ENCODE assay signal across 1 cellular context in genomic region chr10:94545277-94546057, GRCh38.
TF ChIP-seq lines count a peak whose summit lies in the region.

Gene HELLS (plus strand): TSS chr10:94545788. CDS start chr10:94545922, 134 bp downstream.

TF ChIP-seq in HepG2, 621 proteins besides CTCF, POLR2A, EP300 and RAD21 (continued from another document and continues in another):
- TF ChIP-seq PLSCR1 (CRISPR knock-in tag; IDR thresholded peaks at IDR 0.05; ENCODE audit: borderline replicate concordance) (0 out of 2 replicates have a peak, but pooled peaks have one; percentile 63), ZBTB14 (CRISPR knock-in tag; IDR thresholded peaks at IDR 0.05) (no peak), KDM5B (CRISPR knock-in tag; IDR thresholded peaks at IDR 0.05; ENCODE audit: borderline replicate concordance) (peak; percentile 49; the same call in 1 of the 2 replicates), ZBTB25 (CRISPR knock-in tag; IDR thresholded peaks at IDR 0.05) (no peak), SYNCRIP (IDR thresholded peaks at IDR 0.05; ENCODE audit: insufficient read depth, low read depth, low read length) (no peak), ATF2 (CRISPR knock-in tag; IDR thresholded peaks at IDR 0.05) (no peak), ZMYM3 (CRISPR knock-in tag; IDR thresholded peaks at IDR 0.05) (no peak), BCL6 (CRISPR knock-in tag; IDR thresholded peaks at IDR 0.05) (0 out of 2 replicates have a peak, but pooled peaks have one; percentile 29), ZBTB7A (CRISPR knock-in tag; IDR thresholded peaks at IDR 0.05) (no peak), ZNF207 (IDR thresholded peaks at IDR 0.05; ENCODE audit: borderline replicate concordance) (no peak), ZFY (CRISPR knock-in tag; IDR thresholded peaks at IDR 0.05) (peak; percentile 72), ZNF780A (CRISPR knock-in tag; IDR thresholded peaks at IDR 0.05) (no peak), PATZ1 (CRISPR knock-in tag; IDR thresholded peaks at IDR 0.05) (peak; percentile 38; the same call in 1 of the 2 replicates), RARA (CRISPR knock-in tag; IDR thresholded peaks at IDR 0.05) (no peak), ZC3H4 (CRISPR knock-in tag; IDR thresholded peaks at IDR 0.05; ENCODE audit: borderline replicate concordance) (no peak), ZNF263 (CRISPR knock-in tag; IDR thresholded peaks at IDR 0.05) (no peak), ZZZ3 (CRISPR knock-in tag; IDR thresholded peaks at IDR 0.05; ENCODE audit: borderline replicate concordance) (no peak; the same call in 1 of the 2 replicates), PLRG1 (conservative IDR thresholded peaks at IDR 0.05) (no peak), NCOA2 (CRISPR knock-in tag; IDR thresholded peaks at IDR 0.05) (no peak), ZNF546 (CRISPR knock-in tag; conservative IDR thresholded peaks at IDR 0.05) (no peak; the same call in 1 of the 2 replicates), ZNF781 (CRISPR knock-in tag; IDR thresholded peaks at IDR 0.05; ENCODE audit: borderline replicate concordance, not compliant biosample characterization) (peak; percentile 53), ZBTB38 (CRISPR knock-in tag; IDR thresholded peaks at IDR 0.05) (peak; percentile 11; the same call in 1 of the 2 replicates), RAD51 (IDR thresholded peaks at IDR 0.05; ENCODE audit: borderline replicate concordance) (no peak), ZNF788 (CRISPR knock-in tag; IDR thresholded peaks at IDR 0.05; ENCODE audit: borderline replicate concordance) (no peak), ZNF383 (CRISPR knock-in tag; IDR thresholded peaks at IDR 0.05; ENCODE audit: borderline replicate concordance) (no peak), ZNF644 (CRISPR knock-in tag; IDR thresholded peaks at IDR 0.05; ENCODE audit: low read depth) (no peak), ZSCAN25 (CRISPR knock-in tag; IDR thresholded peaks at IDR 0.05) (no peak), HIC2 (CRISPR knock-in tag; IDR thresholded peaks at IDR 0.05; ENCODE audit: low read depth) (no peak), ZNF280B (CRISPR knock-in tag; IDR thresholded peaks at IDR 0.05; ENCODE audit: borderline replicate concordance) (no peak), SMARCE1 (IDR thresholded peaks at IDR 0.05; ENCODE audit: borderline replicate concordance) (no peak), TARDBP (CRISPR knock-in tag; IDR thresholded peaks at IDR 0.05) (no peak), ZNF30 (CRISPR knock-in tag; IDR thresholded peaks at IDR 0.05) (no peak), ZSCAN9 (CRISPR knock-in tag; IDR thresholded peaks at IDR 0.05; ENCODE audit: borderline replicate concordance) (no peak), ZNF772 (CRISPR knock-in tag; IDR thresholded peaks at IDR 0.05) (no peak; the same call in 1 of the 2 replicates), ZNF501 (CRISPR knock-in tag; IDR thresholded peaks at IDR 0.05) (no peak; the same call in 1 of the 2 replicates), GRHL1 (CRISPR knock-in tag; conservative IDR thresholded peaks at IDR 0.05) (no peak), MLX (CRISPR knock-in tag; IDR thresholded peaks at IDR 0.05) (no peak), ZBTB1 (CRISPR knock-in tag; IDR thresholded peaks at IDR 0.05; ENCODE audit: borderline replicate concordance) (no peak), POLR2AphosphoS2 (IDR thresholded peaks at IDR 0.05; ENCODE audit: low read depth, low read length) (no peak), CEBPB (IDR thresholded peaks at IDR 0.05; ENCODE audit: borderline replicate concordance, low read depth, low read length) (no peak), RELA (CRISPR knock-in tag; IDR thresholded peaks at IDR 0.05) (no peak), TOE1 (CRISPR knock-in tag; IDR thresholded peaks at IDR 0.05) (no peak), ZNF205 (CRISPR knock-in tag; IDR thresholded peaks at IDR 0.05) (no peak), ZNF570 (CRISPR knock-in tag; IDR thresholded peaks at IDR 0.05; ENCODE audit: borderline replicate concordance) (no peak), ZNF556 (CRISPR knock-in tag; IDR thresholded peaks at IDR 0.05; ENCODE audit: borderline replicate concordance) (0 out of 2 replicates have a peak, but pooled peaks have one; percentile 43), RBM39 (IDR thresholded peaks at IDR 0.05; ENCODE audit: low read depth, low read length, poor library complexity, severe bottlenecking) (peak; percentile 45), REPIN1 (CRISPR knock-in tag; IDR thresholded peaks at IDR 0.05; ENCODE audit: borderline replicate concordance, low read depth) (no peak)
- TF ChIP-seq, protein P1, sequence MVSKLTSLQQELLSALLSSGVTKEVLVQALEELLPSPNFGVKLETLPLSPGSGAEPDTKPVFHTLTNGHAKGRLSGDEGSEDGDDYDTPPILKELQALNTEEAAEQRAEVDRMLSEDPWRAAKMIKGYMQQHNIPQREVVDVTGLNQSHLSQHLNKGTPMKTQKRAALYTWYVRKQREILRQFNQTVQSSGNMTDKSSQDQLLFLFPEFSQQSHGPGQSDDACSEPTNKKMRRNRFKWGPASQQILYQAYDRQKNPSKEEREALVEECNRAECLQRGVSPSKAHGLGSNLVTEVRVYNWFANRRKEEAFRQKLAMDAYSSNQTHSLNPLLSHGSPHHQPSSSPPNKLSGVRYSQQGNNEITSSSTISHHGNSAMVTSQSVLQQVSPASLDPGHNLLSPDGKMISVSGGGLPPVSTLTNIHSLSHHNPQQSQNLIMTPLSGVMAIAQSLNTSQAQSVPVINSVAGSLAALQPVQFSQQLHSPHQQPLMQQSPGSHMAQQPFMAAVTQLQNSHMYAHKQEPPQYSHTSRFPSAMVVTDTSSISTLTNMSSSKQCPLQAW (CRISPR knock-in tag; IDR thresholded peaks at IDR 0.05): peak; percentile 64; the same call in 1 of the 2 replicates
- TF ChIP-seq, protein P2, sequence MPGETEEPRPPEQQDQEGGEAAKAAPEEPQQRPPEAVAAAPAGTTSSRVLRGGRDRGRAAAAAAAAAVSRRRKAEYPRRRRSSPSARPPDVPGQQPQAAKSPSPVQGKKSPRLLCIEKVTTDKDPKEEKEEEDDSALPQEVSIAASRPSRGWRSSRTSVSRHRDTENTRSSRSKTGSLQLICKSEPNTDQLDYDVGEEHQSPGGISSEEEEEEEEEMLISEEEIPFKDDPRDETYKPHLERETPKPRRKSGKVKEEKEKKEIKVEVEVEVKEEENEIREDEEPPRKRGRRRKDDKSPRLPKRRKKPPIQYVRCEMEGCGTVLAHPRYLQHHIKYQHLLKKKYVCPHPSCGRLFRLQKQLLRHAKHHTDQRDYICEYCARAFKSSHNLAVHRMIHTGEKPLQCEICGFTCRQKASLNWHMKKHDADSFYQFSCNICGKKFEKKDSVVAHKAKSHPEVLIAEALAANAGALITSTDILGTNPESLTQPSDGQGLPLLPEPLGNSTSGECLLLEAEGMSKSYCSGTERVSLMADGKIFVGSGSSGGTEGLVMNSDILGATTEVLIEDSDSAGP (CRISPR knock-in tag; IDR thresholded peaks at IDR 0.05; ENCODE audit: borderline replicate concordance): peak; percentile 51; the same call in 1 of the 2 replicates
- TF ChIP-seq, protein P3, sequence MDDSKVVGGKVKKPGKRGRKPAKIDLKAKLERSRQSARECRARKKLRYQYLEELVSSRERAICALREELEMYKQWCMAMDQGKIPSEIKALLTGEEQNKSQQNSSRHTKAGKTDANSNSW (CRISPR knock-in tag; IDR thresholded peaks at IDR 0.05; ENCODE audit: borderline replicate concordance): no peak
- TF ChIP-seq, protein P4, sequence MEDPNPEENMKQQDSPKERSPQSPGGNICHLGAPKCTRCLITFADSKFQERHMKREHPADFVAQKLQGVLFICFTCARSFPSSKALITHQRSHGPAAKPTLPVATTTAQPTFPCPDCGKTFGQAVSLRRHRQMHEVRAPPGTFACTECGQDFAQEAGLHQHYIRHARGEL (CRISPR knock-in tag; IDR thresholded peaks at IDR 0.05): no peak
